11 cellular contexts compared by ENCODE assay signal in genomic region chr11:66582565-66583147, GRCh38. TPM values are rescaled to one million over a fixed set of nuclear protein-coding genes. Genes with fewer than 3 reads are reported as not detected.
DNase-seq lines count a peak whose midpoint lies in the region; ATAC-seq, FAIRE-seq and TF ChIP-seq lines count a peak whose summit lies in the region.
"Not testable (repeated sequence)": the region's sequence is repeated elsewhere in the genome, so short reads cannot be mapped to it uniquely, and the experiment has no call there.
"Had no signal": no experiment of that assay in that cellular context is flagged by ENCODE, and none has a peak within 500 bp of the region (broad histone marks: within the 10 kb centered on the region; RNA-seq: fewer than 3 reads in every experiment).

No MANE protein-coding gene starts in this region.

- not testable (repeated sequence) for H3K27me3 Mint-ChIP-seq in nephron (ENCODE audit: low read depth)
- peaks cover 12% of the 10 kb centered on the region for H3K27me3 Mint-ChIP-seq in progenitor cell of endocrine pancreas

- not testable (repeated sequence) for TF ChIP-seq POLR2A in HCT116 (IDR thresholded peaks at IDR 0.05; ENCODE audit: borderline replicate concordance, extremely low read depth, insufficient read depth, insufficient read length); K562 (conservative IDR thresholded peaks at IDR 0.05)

- not testable (repeated sequence) for ATAC-seq in HCT116, K562

- H3K79me2 ChIP-seq in HCT116 (ENCODE audit: insufficient read depth, low read length); K562 (ENCODE audit: control insufficient read depth, insufficient read depth, low read length); hepatocyte: not testable (repeated sequence)

- peaks cover 23% of the 10 kb centered on the region for H3K4me1 Mint-ChIP-seq in nephron
- H3K4me1 Mint-ChIP-seq in progenitor cell of endocrine pancreas (ENCODE audit: low read depth) = not testable (repeated sequence)

- FAIRE-seq in K562 (lab: Jason Lieb, UNC) = not testable (repeated sequence)

- not testable (repeated sequence) for DNase-seq in HCT116 (ENCODE audit: low read depth, low spot score); K562 (ENCODE audit: extremely low read depth in 1 of 4, low spot score in 3 of 4); hepatocyte (ENCODE audit: low spot score); progenitor cell of endocrine pancreas (ENCODE audit: low spot score, unreplicated experiment)
- peak; percentile 14 to 21 for DNase-seq in Kasumi-1 (lab: John Stamatoyannopoulos, UW)

- not testable (repeated sequence) for H3K36me3 ChIP-seq in HCT116 (ENCODE audit: control insufficient read depth in 1 of 2, insufficient read depth in 2 of 2, low read length in 2 of 2); K562 (ENCODE audit: control insufficient read depth, insufficient read depth, low read length); hepatocyte (replicated peaks; ENCODE audit: insufficient read depth, low read depth)

- not testable (repeated sequence) for H3K27me3 ChIP-seq in HCT116 (ENCODE audit: insufficient read depth, low read length); K562 (ENCODE audit: control insufficient read depth in 2 of 2, insufficient read depth in 2 of 2, low read length in 2 of 2); hepatocyte

- not testable (repeated sequence) for H3K4me2 ChIP-seq in HCT116 (ENCODE audit: low read length); K562 (ENCODE audit: insufficient read depth, low read length); hepatocyte

- RAD21 ChIA-PET in HCT116 (lab: Charles Lee; ENCODE audit: low non-redundant PET in 1 of 2, low total read pairs in 2 of 2, uncharacterized antibody in 2 of 2, unreplicated experiment in 2 of 2) = not testable (repeated sequence)

- peak overlapping the region in 1 of 3 experiments; percentile 7 for H3K4me3 Mint-ChIP-seq in nephron
- not testable (repeated sequence) for H3K4me3 Mint-ChIP-seq in progenitor cell of endocrine pancreas (ENCODE audit: low read depth)

- 15% methylated on average over 3 of the region's 3 CpGs for WGBS in K562 (ENCODE audit: insufficient coverage, low coverage, missing lambda C conversion rate)
- WGBS in hepatocyte (ENCODE audit: low lambda C conversion rate, missing lambda C conversion rate) = 37% methylated on average over 3 of the region's 3 CpGs

- not testable (repeated sequence) for H3K9ac ChIP-seq in HCT116 (ENCODE audit: low read length); K562 (ENCODE audit: insufficient read depth in 1 of 2, low read depth in 2 of 2, low read length in 2 of 2)

- not testable (repeated sequence) for H3K9me2 ChIP-seq in HCT116 (ENCODE audit: insufficient read depth); hepatocyte (replicated peaks; ENCODE audit: insufficient read depth)

- BruUV-seq in HCT116 (replicated peaks; lab: Mats Ljungman, UMichigan); K562 (replicated peaks; lab: Mats Ljungman, UMichigan): not testable (repeated sequence)

- TF ChIP-seq CTCF in HCT116 (IDR thresholded peaks at IDR 0.05 in 2 of 3, conservative IDR thresholded peaks at IDR 0.05 in 1 of 3; ENCODE audit: borderline replicate concordance in 1 of 3, insufficient read depth in 1 of 3, low read depth in 2 of 3, low read length in 2 of 3); K562 (IDR thresholded peaks at IDR 0.05 in 2 of 3, conservative IDR thresholded peaks at IDR 0.05 in 1 of 3; ENCODE audit: insufficient read depth in 2 of 3, low read depth in 1 of 3, low read length in 3 of 3); hepatocyte (IDR thresholded peaks at IDR 0.05; ENCODE audit: poor library complexity); nephron (IDR thresholded peaks at IDR 0.05; ENCODE audit: unreplicated experiment in 3 of 3); progenitor cell of endocrine pancreas (IDR thresholded peaks at IDR 0.05; ENCODE audit: unreplicated experiment): not testable (repeated sequence)

- not testable (repeated sequence) for TF ChIP-seq EP300 in K562 (IDR thresholded peaks at IDR 0.05; ENCODE audit: low read length)

- not testable (repeated sequence) for H3K27ac ChIP-seq in HCT116 (ENCODE audit: low read depth, low read length); K562 (ENCODE audit: extremely low read depth, low read depth, low read length)
- H3K27ac ChIP-seq in hepatocyte = peak overlapping the region; percentile 61

- H4K20me1 ChIP-seq in HCT116 (ENCODE audit: insufficient read depth); K562 (replicated peaks; ENCODE audit: control insufficient read depth, insufficient read depth, low read length); hepatocyte (ENCODE audit: insufficient read depth, poor library complexity, severe bottlenecking): not testable (repeated sequence)

- POLR2A ChIA-PET in HCT116 (lab: Charles Lee); K562 (lab: Yijun Ruan, JAX): not testable (repeated sequence)

- intact Hi-C loops in HCT116 (cut with micrococcal nuclease); K562 (cut with micrococcal nuclease): not testable (repeated sequence)

- peak overlapping the region; percentile 4 to 69 (median 55) for H3K27ac Mint-ChIP-seq in nephron
- H3K27ac Mint-ChIP-seq in progenitor cell of endocrine pancreas = peak overlapping the region; percentile 84

- H3K9me3 Mint-ChIP-seq in nephron; progenitor cell of endocrine pancreas (ENCODE audit: low read depth): not testable (repeated sequence)

- TF ChIP-seq RAD21 in HCT116 (IDR thresholded peaks at IDR 0.05; ENCODE audit: low read depth); K562 (CRISPR knock-in tag; conservative IDR thresholded peaks at IDR 0.05 in 1 of 2, IDR thresholded peaks at IDR 0.05 in 1 of 2): not testable (repeated sequence)

- H3K4me3 ChIP-seq in HCT116 (replicated peaks in 1 of 2; ENCODE audit: low read depth in 1 of 2, low read length in 2 of 2); K562; hepatocyte: not testable (repeated sequence)

- H3K4me1 ChIP-seq in HCT116 (ENCODE audit: control insufficient read depth in 1 of 2, insufficient read depth in 2 of 2, low read length in 2 of 2); K562 (replicated peaks in 1 of 2; ENCODE audit: control insufficient read depth in 2 of 2, insufficient read depth in 2 of 2, low read length in 2 of 2); hepatocyte (ENCODE audit: insufficient read depth): not testable (repeated sequence)

- in situ Hi-C loops in K562 (cut with MboI) = not testable (repeated sequence)

- not testable (repeated sequence) for H2AFZ ChIP-seq in HCT116 (ENCODE audit: low read depth, low read length, poor library complexity, severe bottlenecking); K562 (ENCODE audit: low read depth, low read length); hepatocyte

- CTCF ChIA-PET in HCT116 (lab: Charles Lee); K562 (lab: Yijun Ruan, JAX; ENCODE audit: low intra/inter-chr PET ratio): not testable (repeated sequence)

- H3K36me3 Mint-ChIP-seq in nephron (ENCODE audit: low read depth); progenitor cell of endocrine pancreas (ENCODE audit: insufficient read depth): not testable (repeated sequence)

- not testable (repeated sequence) for H3K9me3 ChIP-seq in HCT116 (ENCODE audit: control insufficient read depth in 1 of 2, insufficient read depth in 1 of 2, low read depth in 1 of 2, low read length in 2 of 2); K562 (replicated peaks; ENCODE audit: control insufficient read depth, insufficient read depth, low read depth, low read length); hepatocyte (ENCODE audit: low read depth)

- not testable (repeated sequence) for H3K9me1 ChIP-seq in K562 (ENCODE audit: control insufficient read depth, insufficient read depth, low read length)

RNA-seq across cellular contexts. Expression of gene CCDC87, which starts 10.2 kb away (rescaled TPM):
- total RNA-seq in HCT116 (2021; ENCODE audit: unreplicated experiment) (0.39 TPM), K562 (2014; rRNA removed) (0.09 and 0.33 TPM in 2 replicates), K562 (2014; rRNA removed; fragmentation: Illumina TruSeq; extraction: Trizol) (0.13 and 0.18 TPM in 2 replicates), K562 (2015; rRNA removed; fragmentation: Illumina TruSeq; extraction: Trizol) (0.25 and 0.30 TPM in 2 replicates), K562 (2021) (0.40 and 0.44 TPM in 2 replicates), hepatocyte (0.36 and 0.53 TPM in 2 replicates), progenitor cell of endocrine pancreas (0.89 and 1.1 TPM in 2 replicates)
- 0.13 and 0.15 TPM in 2 replicates for polyA plus RNA-seq in HCT116 (2012)
- 1.0 and 1.9 TPM in 2 replicates for total RNA-seq in K562 (2011; cell fraction: chromatin; rRNA removed; ENCODE audit: low replicate concordance)
- 1.3 and 1.7 TPM in 2 replicates for total RNA-seq in K562 (2011; cell fraction: nucleolus; rRNA removed)
- 0.99 and 1.4 TPM in 2 replicates for total RNA-seq in K562 (2011; cell fraction: nucleoplasm; rRNA removed)
- polyA plus RNA-seq in K562 (2011; rRNA removed) (0.06 and 0.12 TPM in 2 replicates), K562 (2014; fragmentation: Illumina TruSeq; extraction: Trizol) (0.12 and 0.33 TPM in 2 replicates), K562 (2014; fragmentation: Nextera tagmentation; extraction: Ambion mirVana) (under 1 TPM in 1 of 2 experiments, not detected in 1; 0.03 TPM), K562 (2014; rRNA removed) (0.12 TPM in 1 of 2 replicates, not detected in the other), hepatocyte (0.22 TPM in 1 of 2 replicates, not detected in the other)
- polyA plus RNA-seq in K562 (2011; cell fraction: cytosol; rRNA removed) = 0.09 and 0.10 TPM in 2 replicates
- 0.18 and 0.26 TPM in 2 replicates for polyA plus RNA-seq in K562 (2011; cell fraction: nucleus; rRNA removed)
- polyA plus RNA-seq in K562 (2012) = 0.11 and 0.20 TPM in 2 replicates
- 0.21 and 0.32 TPM in 2 replicates for polyA minus RNA-seq in K562 (2011; rRNA and poly(A)+ RNA removed)
- 0.46 TPM in 1 of 2 replicates, not detected in the other for polyA minus RNA-seq in K562 (2011; cell fraction: cytosol; rRNA and poly(A)+ RNA removed)
- polyA minus RNA-seq in K562 (2011; cell fraction: nucleus; rRNA and poly(A)+ RNA removed) = 0.40 and 1.00 TPM in 2 replicates
- polyA plus RNA-seq: CD14-positive monocyte; CD8-positive, alpha-beta memory T cell had no signal

RNA-seq across cellular contexts. Expression of gene CCS, which starts 10.3 kb away (rescaled TPM):
- total RNA-seq in HCT116 (2021; ENCODE audit: unreplicated experiment) (40.6 TPM), K562 (2014; rRNA removed) (28.3 and 31.0 TPM in 2 replicates), K562 (2014; rRNA removed; fragmentation: Illumina TruSeq; extraction: Trizol) (14.1 and 15.9 TPM in 2 replicates), K562 (2015; rRNA removed; fragmentation: Illumina TruSeq; extraction: Trizol) (23.3 and 26.8 TPM in 2 replicates), K562 (2021) (30.5 and 31.6 TPM in 2 replicates), hepatocyte (32.2 and 41.5 TPM in 2 replicates), progenitor cell of endocrine pancreas (48.9 and 49.7 TPM in 2 replicates)
- polyA plus RNA-seq in HCT116 (2012) = 44.6 and 50.2 TPM in 2 replicates
- 99.9 and 207 TPM in 2 replicates for total RNA-seq in K562 (2011; cell fraction: chromatin; rRNA removed; ENCODE audit: low replicate concordance)
- 128 and 140 TPM in 2 replicates for total RNA-seq in K562 (2011; cell fraction: nucleolus; rRNA removed)
- total RNA-seq in K562 (2011; cell fraction: nucleoplasm; rRNA removed) = 100 and 106 TPM in 2 replicates
- polyA plus RNA-seq in K562 (2011; rRNA removed) (33.1 and 47.0 TPM in 2 replicates), K562 (2014; fragmentation: Illumina TruSeq; extraction: Trizol) (18.7 and 23.7 TPM in 2 replicates), K562 (2014; fragmentation: Nextera tagmentation; extraction: Ambion mirVana) (1 to 10 TPM; 1.1 to 3.0 TPM), K562 (2014; rRNA removed) (46.6 and 46.8 TPM in 2 replicates), hepatocyte (97.8 and 127 TPM in 2 replicates)
- 37.8 and 37.9 TPM in 2 replicates for polyA plus RNA-seq in K562 (2011; cell fraction: cytosol; rRNA removed)
- polyA plus RNA-seq in K562 (2011; cell fraction: nucleus; rRNA removed) = 174 and 231 TPM in 2 replicates
- 35.9 and 57.0 TPM in 2 replicates for polyA plus RNA-seq in K562 (2012)
- polyA minus RNA-seq in K562 (2011; rRNA and poly(A)+ RNA removed) = 16.0 and 18.3 TPM in 2 replicates
- polyA minus RNA-seq in K562 (2011; cell fraction: cytosol; rRNA and poly(A)+ RNA removed) = 15.1 and 19.8 TPM in 2 replicates
- 27.5 and 28.9 TPM in 2 replicates for polyA minus RNA-seq in K562 (2011; cell fraction: nucleus; rRNA and poly(A)+ RNA removed)

RNA-seq across cellular contexts. Expression of gene CTSF, which starts 14.2 kb away (rescaled TPM):
- 0.34 TPM for total RNA-seq in HCT116 (2021; ENCODE audit: unreplicated experiment)
- polyA plus RNA-seq in HCT116 (2012) = not detected in 2 replicates
- 11.2 and 25.9 TPM in 2 replicates for total RNA-seq in K562 (2011; cell fraction: chromatin; rRNA removed; ENCODE audit: low replicate concordance)
- 19.1 and 23.5 TPM in 2 replicates for total RNA-seq in K562 (2011; cell fraction: nucleolus; rRNA removed)
- 14.6 and 15.1 TPM in 2 replicates for total RNA-seq in K562 (2011; cell fraction: nucleoplasm; rRNA removed)
- total RNA-seq in K562 (2014; rRNA removed) = 4.0 and 5.6 TPM in 2 replicates
- 2.6 and 3.8 TPM in 2 replicates for total RNA-seq in K562 (2014; rRNA removed; fragmentation: Illumina TruSeq; extraction: Trizol)
- total RNA-seq in K562 (2015; rRNA removed; fragmentation: Illumina TruSeq; extraction: Trizol) = 2.4 and 2.5 TPM in 2 replicates
- 4.8 and 5.0 TPM in 2 replicates for total RNA-seq in K562 (2021)
- polyA plus RNA-seq in K562 (2011; rRNA removed) = 10.5 and 13.1 TPM in 2 replicates
- polyA plus RNA-seq in K562 (2011; cell fraction: cytosol; rRNA removed) = 6.6 and 7.5 TPM in 2 replicates
- 75.0 and 76.5 TPM in 2 replicates for polyA plus RNA-seq in K562 (2011; cell fraction: nucleus; rRNA removed)
- 3.8 and 11.8 TPM in 2 replicates for polyA plus RNA-seq in K562 (2012)
- 2.6 and 4.2 TPM in 2 replicates for polyA plus RNA-seq in K562 (2014; fragmentation: Illumina TruSeq; extraction: Trizol)
- under 1 TPM; 0.41 to 0.55 TPM for polyA plus RNA-seq in K562 (2014; fragmentation: Nextera tagmentation; extraction: Ambion mirVana)
- 4.5 and 5.1 TPM in 2 replicates for polyA plus RNA-seq in K562 (2014; rRNA removed)
- polyA minus RNA-seq in K562 (2011; rRNA and poly(A)+ RNA removed) = 3.7 and 6.3 TPM in 2 replicates
- polyA minus RNA-seq in K562 (2011; cell fraction: cytosol; rRNA and poly(A)+ RNA removed) = 2.3 and 4.0 TPM in 2 replicates
- polyA minus RNA-seq in K562 (2011; cell fraction: nucleus; rRNA and poly(A)+ RNA removed) = 7.3 and 8.1 TPM in 2 replicates
- 0.60 and 0.64 TPM in 2 replicates for total RNA-seq in hepatocyte
- polyA plus RNA-seq in hepatocyte = 1.1 and 1.5 TPM in 2 replicates
- 3.6 and 4.1 TPM in 2 replicates for total RNA-seq in progenitor cell of endocrine pancreas

RNA-seq across cellular contexts. Expression of gene RBM14, which starts 33.8 kb away (rescaled TPM):
- total RNA-seq in HCT116 (2021; ENCODE audit: unreplicated experiment) (95.3 TPM), K562 (2014; rRNA removed) (50.3 and 67.3 TPM in 2 replicates), K562 (2014; rRNA removed; fragmentation: Illumina TruSeq; extraction: Trizol) (39.7 and 42.5 TPM in 2 replicates), K562 (2015; rRNA removed; fragmentation: Illumina TruSeq; extraction: Trizol) (42.6 and 46.2 TPM in 2 replicates), K562 (2021) (131 and 141 TPM in 2 replicates), hepatocyte (29.5 and 31.1 TPM in 2 replicates), progenitor cell of endocrine pancreas (119 and 124 TPM in 2 replicates)
- polyA plus RNA-seq in HCT116 (2012) = 27.4 and 31.3 TPM in 2 replicates
- total RNA-seq in K562 (2011; cell fraction: chromatin; rRNA removed; ENCODE audit: low replicate concordance) = 275 and 353 TPM in 2 replicates
- total RNA-seq in K562 (2011; cell fraction: nucleolus; rRNA removed) = 200 and 204 TPM in 2 replicates
- 221 and 253 TPM in 2 replicates for total RNA-seq in K562 (2011; cell fraction: nucleoplasm; rRNA removed)
- polyA plus RNA-seq in K562 (2011; rRNA removed) (23.3 and 46.7 TPM in 2 replicates), K562 (2014; fragmentation: Illumina TruSeq; extraction: Trizol) (44.8 and 57.8 TPM in 2 replicates), K562 (2014; fragmentation: Nextera tagmentation; extraction: Ambion mirVana) (1 to 10 TPM; 5.5 to 8.9 TPM), K562 (2014; rRNA removed) (48.6 and 50.6 TPM in 2 replicates), hepatocyte (66.3 and 70.7 TPM in 2 replicates)
- 41.1 and 79.3 TPM in 2 replicates for polyA plus RNA-seq in K562 (2011; cell fraction: cytosol; rRNA removed)
- polyA plus RNA-seq in K562 (2011; cell fraction: nucleus; rRNA removed) = 74.4 and 101 TPM in 2 replicates
- 52.3 and 93.5 TPM in 2 replicates for polyA plus RNA-seq in K562 (2012)
- 26.5 and 27.7 TPM in 2 replicates for polyA minus RNA-seq in K562 (2011; rRNA and poly(A)+ RNA removed)
- 54.7 and 65.2 TPM in 2 replicates for polyA minus RNA-seq in K562 (2011; cell fraction: cytosol; rRNA and poly(A)+ RNA removed)
- polyA minus RNA-seq in K562 (2011; cell fraction: nucleus; rRNA and poly(A)+ RNA removed) = 47.8 and 57.0 TPM in 2 replicates

RNA-seq across cellular contexts. Expression of gene ACTN3, which starts 36.0 kb away (rescaled TPM):
- total RNA-seq in HCT116 (2021; ENCODE audit: unreplicated experiment) (not detected), K562 (2014; rRNA removed) (not detected in 2 replicates), K562 (2014; rRNA removed; fragmentation: Illumina TruSeq; extraction: Trizol) (not detected in 2 replicates), K562 (2015; rRNA removed; fragmentation: Illumina TruSeq; extraction: Trizol) (not detected in 2 replicates), K562 (2021) (not detected in 2 replicates), hepatocyte (not detected in 2 replicates), progenitor cell of endocrine pancreas (0.43 and 0.44 TPM in 2 replicates)
- polyA plus RNA-seq in HCT116 (2012) = 0.01 and 0.03 TPM in 2 replicates
- total RNA-seq in K562 (2011; cell fraction: chromatin; rRNA removed; ENCODE audit: low replicate concordance) = 0.21 TPM in 1 of 2 replicates, not detected in the other
- not detected in 2 replicates for total RNA-seq in K562 (2011; cell fraction: nucleolus; rRNA removed)
- not detected in 2 replicates for total RNA-seq in K562 (2011; cell fraction: nucleoplasm; rRNA removed)
- polyA plus RNA-seq in K562 (2011; rRNA removed) (not detected in 2 replicates), K562 (2014; fragmentation: Illumina TruSeq; extraction: Trizol) (not detected in 2 replicates), K562 (2014; fragmentation: Nextera tagmentation; extraction: Ambion mirVana) (not detected), K562 (2014; rRNA removed) (not detected in 2 replicates), hepatocyte (0.09 and 0.58 TPM in 2 replicates)
- polyA plus RNA-seq in K562 (2011; cell fraction: cytosol; rRNA removed) = not detected in 2 replicates
- 0.04 and 0.07 TPM in 2 replicates for polyA plus RNA-seq in K562 (2011; cell fraction: nucleus; rRNA removed)
- polyA plus RNA-seq in K562 (2012) = not detected in 2 replicates
- not detected in 2 replicates for polyA minus RNA-seq in K562 (2011; rRNA and poly(A)+ RNA removed)
- polyA minus RNA-seq in K562 (2011; cell fraction: cytosol; rRNA and poly(A)+ RNA removed) = not detected in 2 replicates
- not detected in 2 replicates for polyA minus RNA-seq in K562 (2011; cell fraction: nucleus; rRNA and poly(A)+ RNA removed)
- total RNA-seq: GM23248, H4 had no signal
- polyA plus RNA-seq: A549; CD14-positive monocyte; CD8-positive, alpha-beta memory T cell; GM23248 had no signal
